ENCODE assay signal across 15 cellular contexts in genomic region chr11:129275825-129276224, GRCh38.
"Had no signal": no experiment of that assay in that cellular context is flagged by ENCODE, and none has a peak within 500 bp of the region (broad histone marks: within the 10 kb centered on the region; RNA-seq: fewer than 3 reads in every experiment).

No MANE protein-coding gene starts in this region.

- H3K4me2 ChIP-seq: SK-N-SH had no signal

- H3K36me3 ChIP-seq: gastrocnemius medialis, ovary, tibial artery had no signal

- H3K9me3 ChIP-seq: gastrocnemius medialis, ovary, SK-N-SH, tibial artery had no signal

- H3K9ac ChIP-seq: SK-N-SH had no signal

- ATAC-seq: activated T-helper 17 cell treated with anti-CD3 and anti-CD28 coated beads, Interleukin-2, amount 50 U/mL, for 72 hours; gastrocnemius medialis; natural killer cell treated with Interleukin-12 subunit alpha and Interleukin-12 subunit beta and Interleukin-15 and Interleukin-18, amount 100 ng/mL, for 72 hours; WTC11 had no signal

- H3K27ac Mint-ChIP-seq: activated CD4-positive, alpha-beta T cell treated with anti-CD3 and anti-CD28 coated beads, Interleukin-2, amount 10 ng/mL, durations not matched to agents 7 days and 5 days; activated naive CD4-positive, alpha-beta T cell treated with anti-CD3 and anti-CD28 coated beads, Interleukin-2, amount 10 ng/mL, durations not matched to agents 7 days and 5 days; activated T-helper 17 cell treated with anti-CD3 and anti-CD28 coated beads, Interleukin-2, amount 50 U/mL, for 72 hours; natural killer cell treated with Interleukin-12 subunit alpha and Interleukin-12 subunit beta and Interleukin-15 and Interleukin-18, amount 100 ng/mL, for 72 hours; WTC11 had no signal

- H3K4me3 ChIP-seq: gastrocnemius medialis, ovary, skin epidermis, tibial artery had no signal

- H3K27me3 ChIP-seq: gastrocnemius medialis, ovary, tibial artery had no signal

- H3K9me3 Mint-ChIP-seq: activated CD4-positive, alpha-beta T cell treated with anti-CD3 and anti-CD28 coated beads, Interleukin-2, amount 10 ng/mL, durations not matched to agents 7 days and 5 days; activated naive CD4-positive, alpha-beta T cell treated with anti-CD3 and anti-CD28 coated beads, Interleukin-2, amount 10 ng/mL, durations not matched to agents 7 days and 5 days; activated T-helper 17 cell treated with anti-CD3 and anti-CD28 coated beads, Interleukin-2, amount 50 U/mL, for 72 hours; natural killer cell treated with Interleukin-12 subunit alpha and Interleukin-12 subunit beta and Interleukin-15 and Interleukin-18, amount 100 ng/mL, for 72 hours; WTC11 had no signal

- H3K4me3 Mint-ChIP-seq: activated CD4-positive, alpha-beta T cell treated with anti-CD3 and anti-CD28 coated beads, Interleukin-2, amount 10 ng/mL, durations not matched to agents 7 days and 5 days; activated naive CD4-positive, alpha-beta T cell treated with anti-CD3 and anti-CD28 coated beads, Interleukin-2, amount 10 ng/mL, durations not matched to agents 7 days and 5 days; activated T-helper 17 cell treated with anti-CD3 and anti-CD28 coated beads, Interleukin-2, amount 50 U/mL, for 72 hours; natural killer cell treated with Interleukin-12 subunit alpha and Interleukin-12 subunit beta and Interleukin-15 and Interleukin-18, amount 100 ng/mL, for 72 hours; WTC11 had no signal

- H3K27ac ChIP-seq: ovary, skin epidermis, tibial artery had no signal

- DNase-seq: activated CD4-positive, alpha-beta T cell treated with anti-CD3 and anti-CD28 coated beads, Interleukin-2, amount 10 ng/mL, durations not matched to agents 7 days and 5 days; activated CD8-positive, alpha-beta memory T cell treated with anti-CD3 and anti-CD28 coated beads for 24 hours; activated naive CD4-positive, alpha-beta T cell treated with anti-CD3 and anti-CD28 coated beads, Interleukin-2, amount 10 ng/mL, durations not matched to agents 7 days and 5 days; central memory CD4-positive, alpha-beta T cell; effector memory CD4-positive, alpha-beta T cell; gastrocnemius medialis; mammary epithelial cell; retina; SK-N-SH; tibial artery had no signal

- H3K36me3 Mint-ChIP-seq: activated naive CD4-positive, alpha-beta T cell treated with anti-CD3 and anti-CD28 coated beads, Interleukin-2, amount 10 ng/mL, durations not matched to agents 7 days and 5 days; natural killer cell treated with Interleukin-12 subunit alpha and Interleukin-12 subunit beta and Interleukin-15 and Interleukin-18, amount 100 ng/mL, for 72 hours; WTC11 had no signal
